ENCODE assay signal across 11 cellular contexts in genomic region chr2:207257291-207258190, GRCh38.
DNase-seq lines count a peak whose midpoint lies in the region; ATAC-seq and TF ChIP-seq lines count a peak whose summit lies in the region.
"Had no signal": no experiment of that assay in that cellular context is flagged by ENCODE, and none has a peak within 500 bp of the region (broad histone marks: within the 10 kb centered on the region; RNA-seq: fewer than 3 reads in every experiment).

No MANE protein-coding gene starts in this region.

- no peak for TF ChIP-seq POLR2A in spleen (IDR thresholded peaks at IDR 0.05)
- no peak for TF ChIP-seq POLR2A in body of pancreas (IDR thresholded peaks at IDR 0.05)
- no peak for TF ChIP-seq POLR2A in GM18505 (IDR thresholded peaks at IDR 0.05; ENCODE audit: borderline replicate concordance, extremely low read depth, insufficient read depth, insufficient read length)

- H3K9me3 ChIP-seq in PC-9 (ENCODE audit: insufficient read depth, low read depth), result no peaks in the 10 kb centered on the region
- H3K9me3 ChIP-seq in fibroblast of lung (ENCODE audit: control insufficient read depth, insufficient read depth, low read depth, low read length), result no peaks in the 10 kb centered on the region
- H3K9me3 ChIP-seq in spleen, result no peaks in the 10 kb centered on the region
- H3K9me3 ChIP-seq in body of pancreas, result no peaks in the 10 kb centered on the region

- H3K79me2 ChIP-seq in GM23338 (replicated peaks; ENCODE audit: insufficient read depth) (no peaks in the 10 kb centered on the region), PC-9 (ENCODE audit: low read depth) (no peaks in the 10 kb centered on the region), fibroblast of lung (ENCODE audit: control insufficient read depth, insufficient read depth, low read length) (no peaks in the 10 kb centered on the region)

- DNase-seq in GM23338 (ENCODE audit: low spot score) (no peak), PC-9 (no peak), fibroblast of lung (ENCODE audit: low read depth in 2 of 2) (peak; percentile 48 to 50), spleen (no peak), head of caudate nucleus (no peak), body of pancreas (no peak)
- DNase-seq in activated naive CD4-positive, alpha-beta T cell treated with anti-CD3 and anti-CD28 coated beads, Interleukin-2, amount 10 ng/mL, durations not matched to agents 7 days and 5 days, result no peak
- DNase-seq: activated CD8-positive, alpha-beta T cell treated with anti-CD3 and anti-CD28 coated beads, Interleukin-2, amount 10 ng/mL, durations not matched to agents 7 days and 5 days; stimulated activated CD4-positive, alpha-beta T cell treated with anti-CD3 and anti-CD28 coated beads, Interleukin-15, amount 100 ng/mL, for 24 hours had no signal

- H3K9me3 Mint-ChIP-seq in GM23338, result no peaks in the 10 kb centered on the region
- no peaks in the 10 kb centered on the region for H3K9me3 Mint-ChIP-seq in activated naive CD4-positive, alpha-beta T cell treated with anti-CD3 and anti-CD28 coated beads, Interleukin-2, amount 10 ng/mL, durations not matched to agents 7 days and 5 days
- H3K9me3 Mint-ChIP-seq: stimulated activated naive CD8-positive, alpha-beta T cell treated with anti-CD3 and anti-CD28 coated beads, Interleukin-15, Interleukin-2, amounts not matched to agents 100 ng/mL and 50 ng/mL, for 24 hours had no signal

- H3K27ac Mint-ChIP-seq in GM23338, result no peak overlapping the region
- H3K27ac Mint-ChIP-seq in activated naive CD4-positive, alpha-beta T cell treated with anti-CD3 and anti-CD28 coated beads, Interleukin-2, amount 10 ng/mL, durations not matched to agents 7 days and 5 days, result no peak overlapping the region
- H3K27ac Mint-ChIP-seq: activated CD8-positive, alpha-beta T cell treated with anti-CD3 and anti-CD28 coated beads, Interleukin-2, amount 10 ng/mL, durations not matched to agents 7 days and 5 days; stimulated activated naive CD8-positive, alpha-beta T cell treated with anti-CD3 and anti-CD28 coated beads, Interleukin-15, Interleukin-2, amounts not matched to agents 100 ng/mL and 50 ng/mL, for 24 hours had no signal

- 74 to 79% (median 78%) methylated on average over 9 of the region's 9 CpGs for WGBS in spleen, 5 donors
- WGBS in body of pancreas, 2 donors, result 35 to 42% methylated on average over 9 of the region's 9 CpGs

- no peak overlapping the region for H3K27ac ChIP-seq in GM23338 (ENCODE audit: low read depth)
- no peak overlapping the region for H3K27ac ChIP-seq in PC-9
- H3K27ac ChIP-seq in fibroblast of lung (ENCODE audit: insufficient read depth, low read length), result peak overlapping the region; percentile 91
- peak overlapping the region in 5 of 8 donors; percentile 28 to 58 (median 48) for H3K27ac ChIP-seq in spleen
- no peak overlapping the region for H3K27ac ChIP-seq in body of pancreas

- H3K9me2 ChIP-seq in GM23338 (ENCODE audit: insufficient read depth) (peaks cover 3% of the 10 kb centered on the region; the same call in 1 of the 2 replicates), PC-9 (ENCODE audit: insufficient read depth) (no peaks in the 10 kb centered on the region)

- TF ChIP-seq CTCF in GM23338 (conservative IDR thresholded peaks at IDR 0.05; ENCODE audit: low read depth in 2 of 2) (no peak), PC-9 (conservative IDR thresholded peaks at IDR 0.05) (no peak), fibroblast of lung (conservative IDR thresholded peaks at IDR 0.05 in 1 of 2, IDR thresholded peaks at IDR 0.05 in 1 of 2; ENCODE audit: low read depth in 1 of 2, low read length in 2 of 2) (no peak), spleen (IDR thresholded peaks at IDR 0.05 in 8 of 11, conservative IDR thresholded peaks at IDR 0.05 in 3 of 11) (no peak), body of pancreas (IDR thresholded peaks at IDR 0.05) (no peak)

- peaks cover 2% of the 10 kb centered on the region for H3K27me3 Mint-ChIP-seq in GM23338 (ENCODE audit: insufficient read depth, low read depth, poor library complexity)
- H3K27me3 Mint-ChIP-seq in activated naive CD4-positive, alpha-beta T cell treated with anti-CD3 and anti-CD28 coated beads, Interleukin-2, amount 10 ng/mL, durations not matched to agents 7 days and 5 days, result peaks cover 19% of the 10 kb centered on the region
- H3K27me3 Mint-ChIP-seq: stimulated activated naive CD8-positive, alpha-beta T cell treated with anti-CD3 and anti-CD28 coated beads, Interleukin-15, Interleukin-2, amounts not matched to agents 100 ng/mL and 50 ng/mL, for 24 hours had no signal

- H4K20me1 ChIP-seq in GM23338 (replicated peaks; ENCODE audit: insufficient read depth), result no peaks in the 10 kb centered on the region
- H4K20me1 ChIP-seq in PC-9 (ENCODE audit: insufficient read depth), result no peaks in the 10 kb centered on the region
- H4K20me1 ChIP-seq in fibroblast of lung (ENCODE audit: control insufficient read depth, extremely low read depth, insufficient read depth, low read length), result no peaks in the 10 kb centered on the region

- H3K4me3 ChIP-seq in GM23338 (no peak overlapping the region), PC-9 (no peak overlapping the region), fibroblast of lung (replicated peaks in 1 of 4; ENCODE audit: control extremely low read depth in 1 of 4, insufficient read depth in 1 of 4, low read depth in 3 of 4, low read length in 4 of 4) (no peak overlapping the region), spleen (no peak overlapping the region), body of pancreas (no peak overlapping the region)

- H3K4me1 ChIP-seq in GM23338 (ENCODE audit: insufficient read depth) (peaks cover 17% of the 10 kb centered on the region), PC-9 (replicated peaks; ENCODE audit: insufficient read depth) (peaks cover 48% of the 10 kb centered on the region), fibroblast of lung (ENCODE audit: control insufficient read depth, extremely low read depth, insufficient read depth, low read length) (peaks cover 64% of the 10 kb centered on the region), spleen (peaks cover 0 to 56% (median 31%) of the 10 kb centered on the region in 6 donors), body of pancreas (no peaks in the 10 kb centered on the region)

- peak overlapping the region; percentile 76; the same call in 1 of the 2 replicates for H2AFZ ChIP-seq in GM23338
- no peak overlapping the region for H2AFZ ChIP-seq in PC-9
- H2AFZ ChIP-seq in fibroblast of lung (ENCODE audit: low read length), result no peak overlapping the region

- CTCF ChIA-PET in PC-9 (lab: Charles Lee), result no interaction called here
- CTCF ChIA-PET in activated naive CD4-positive, alpha-beta T cell treated with anti-CD3 and anti-CD28 coated beads, Interleukin-2, amount 10 ng/mL, durations not matched to agents 7 days and 5 days (lab: Charles Lee), result interaction anchor here (0.8 to 1.4 kb wide), 3 partner anchors 18 to 211 kb away, joined by 3 to 4 read pairs (median 3); no protein-coding TSS in a partner anchor

- H3K4me3 Mint-ChIP-seq in GM23338, result no peak overlapping the region
- H3K4me3 Mint-ChIP-seq in activated naive CD4-positive, alpha-beta T cell treated with anti-CD3 and anti-CD28 coated beads, Interleukin-2, amount 10 ng/mL, durations not matched to agents 7 days and 5 days, result no peak overlapping the region
- H3K4me3 Mint-ChIP-seq: activated CD8-positive, alpha-beta T cell treated with anti-CD3 and anti-CD28 coated beads, Interleukin-2, amount 10 ng/mL, durations not matched to agents 7 days and 5 days; stimulated activated naive CD8-positive, alpha-beta T cell treated with anti-CD3 and anti-CD28 coated beads, Interleukin-15, Interleukin-2, amounts not matched to agents 100 ng/mL and 50 ng/mL, for 24 hours had no signal

- no peak overlapping the region for H3K9ac ChIP-seq in fibroblast of lung (ENCODE audit: insufficient read depth, low read length)

- H3K27me3 ChIP-seq in GM23338 (ENCODE audit: insufficient read depth) (no peaks in the 10 kb centered on the region), PC-9 (ENCODE audit: insufficient read depth, low read depth) (no peaks in the 10 kb centered on the region), fibroblast of lung (ENCODE audit: control insufficient read depth, insufficient read depth, low read length) (no peaks in the 10 kb centered on the region), spleen (replicated peaks in 1 of 7) (no peaks in the 10 kb centered on the region), body of pancreas (no peaks in the 10 kb centered on the region)

- H3K36me3 Mint-ChIP-seq in GM23338 (ENCODE audit: low read depth), result no peaks in the 10 kb centered on the region
- H3K36me3 Mint-ChIP-seq in activated naive CD4-positive, alpha-beta T cell treated with anti-CD3 and anti-CD28 coated beads, Interleukin-2, amount 10 ng/mL, durations not matched to agents 7 days and 5 days, result no peaks in the 10 kb centered on the region

- no TSS peak for BruUV-seq in PC-9 (replicated peaks; lab: Mats Ljungman, UMichigan)

- POLR2A ChIA-PET in PC-9 (lab: Charles Lee; ENCODE audit: unreplicated experiment), result interaction anchor here (0.6 kb wide), 1 partner anchor 38 kb away, joined by 3 read pairs; no protein-coding TSS in a partner anchor

- intact Hi-C loops in PC-9 (cut with micrococcal nuclease; ENCODE audit: unreplicated experiment) (loop anchor here (1.0 to 2.0 kb wide), 4 partner anchors 77 to 215 kb away; no protein-coding TSS in a partner anchor), spleen (cut with DNase I; ENCODE audit: low total_unique reads) (no loop called here), head of caudate nucleus (cut with DNase I) (no loop called here), body of pancreas (cut with DNase I) (no loop called here)

- H3K36me3 ChIP-seq in GM23338 (ENCODE audit: insufficient read depth), result no peaks in the 10 kb centered on the region
- H3K36me3 ChIP-seq in PC-9 (ENCODE audit: low read depth), result no peaks in the 10 kb centered on the region
- H3K36me3 ChIP-seq in fibroblast of lung (ENCODE audit: control insufficient read depth, insufficient read depth, low read length), result no peaks in the 10 kb centered on the region
- no peaks in the 10 kb centered on the region for H3K36me3 ChIP-seq in spleen
- H3K36me3 ChIP-seq in body of pancreas (replicated peaks in 1 of 2; ENCODE audit: insufficient read depth in 1 of 2, low read depth in 2 of 2), result no peaks in the 10 kb centered on the region

- no peak for ATAC-seq in GM23338
- ATAC-seq in body of pancreas, result no peak
- ATAC-seq in GM18505 (IDR thresholded peaks at IDR 0.05; ENCODE audit: unreplicated experiment), result no peak
- ATAC-seq: activated CD8-positive, alpha-beta T cell treated with anti-CD3 and anti-CD28 coated beads, Interleukin-2, amount 10 ng/mL, durations not matched to agents 7 days and 5 days had no signal

- H3K4me2 ChIP-seq in GM23338 (no peak overlapping the region), PC-9 (peak overlapping the region; percentile 38; the same call in 1 of the 2 replicates), fibroblast of lung (ENCODE audit: extremely low read depth, insufficient read depth, low read length) (peak overlapping the region; percentile 44)

- peaks cover 32% of the 10 kb centered on the region for H3K4me1 Mint-ChIP-seq in GM23338
- no peaks in the 10 kb centered on the region for H3K4me1 Mint-ChIP-seq in activated naive CD4-positive, alpha-beta T cell treated with anti-CD3 and anti-CD28 coated beads, Interleukin-2, amount 10 ng/mL, durations not matched to agents 7 days and 5 days

- H3F3A ChIP-seq in GM23338 (replicated peaks; ENCODE audit: low read depth) (no peaks in the 10 kb centered on the region), PC-9 (ENCODE audit: insufficient read depth, low read depth) (peaks cover 24% of the 10 kb centered on the region)

Comparison
In these comparisons a context has a peak if more than half of its experiments do, and no peak if none do; other contexts are left out.
1. DNase-seq: peak in fibroblast of lung (2 of 2); none in GM23338 (single experiment), PC-9 (0 of 2), spleen (single experiment), head of caudate nucleus (0 of 42), body of pancreas (0 of 4) and activated naive CD4-positive, alpha-beta T cell treated with anti-CD3 and anti-CD28 coated beads, Interleukin-2, amount 10 ng/mL, durations not matched to agents 7 days and 5 days (single experiment).
2. H3K27ac ChIP-seq: peak in fibroblast of lung (single experiment) and spleen (5 of 8); none in GM23338 (single experiment), PC-9 (single experiment) and body of pancreas (0 of 4).